Comparison of ENCODE assay signal across 28 cellular contexts in the genomic region with DNA sequence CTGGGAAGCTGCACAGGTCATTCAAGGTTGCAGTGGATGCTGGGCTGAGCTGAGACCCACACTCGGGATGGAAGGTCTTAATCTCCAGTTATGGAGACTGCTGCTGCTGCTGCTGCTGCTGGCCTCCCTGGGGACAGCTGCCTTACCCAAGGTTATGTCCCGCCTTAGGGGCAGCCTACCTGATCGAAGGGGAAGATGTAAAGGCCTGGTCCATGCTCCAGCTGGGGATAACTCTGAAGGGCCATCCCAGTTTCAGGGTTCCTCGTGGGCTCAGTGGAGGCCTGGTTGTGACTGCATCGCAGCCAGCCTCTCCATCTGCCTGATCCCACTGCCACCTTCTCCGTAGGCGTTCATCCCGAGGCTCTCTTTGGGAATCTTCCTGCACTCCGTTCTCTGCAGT.
"Had no signal": no experiment of that assay in that cellular context is flagged by ENCODE, and none has a peak within 500 bp of the region (broad histone marks: within the 10 kb centered on the region; RNA-seq: fewer than 3 reads in every experiment).

No MANE protein-coding gene starts in this region.

- H3K4me1 ChIP-seq: body of pancreas, Peyer's patch, SJCRH30 had no signal

- H3K27me3 ChIP-seq: ascending aorta, body of pancreas, Peyer's patch, SJCRH30 had no signal

- H3K4me2 ChIP-seq: KMS-11, SK-N-SH had no signal

- H3K4me3 ChIP-seq: ascending aorta, body of pancreas, Peyer's patch, SJCRH30 had no signal

- H3K36me3 ChIP-seq: ascending aorta, Peyer's patch, SJCRH30 had no signal

- DNase-seq: activated CD4-positive, alpha-beta T cell treated with anti-CD3 and anti-CD28 coated beads, Interleukin-2, amount 10 ng/mL, durations not matched to agents 24 days and 14 days; activated CD4-positive, alpha-beta T cell treated with anti-CD3 and anti-CD28 coated beads, Interleukin-2, amount 50 U/mL, for 48 hours; activated CD4-positive, CD25-positive, alpha-beta regulatory T cell treated with anti-CD3 and anti-CD28 coated beads, Interleukin-2, amount 50 U/mL, for 72 hours; activated naive CD4-positive, alpha-beta T cell treated with Interleukin-2 at 50 U/mL for 16 hours; activated naive CD8-positive, alpha-beta T cell treated with anti-CD3 and anti-CD28 coated beads, Interleukin-2, amount 50 U/mL, for 24 hours; activated T-cell treated with anti-CD3 and anti-CD28 coated beads, Interleukin-2, amount 50 U/mL, for 1 hour; amniotic stem cell; body of pancreas; central memory CD4-positive, alpha-beta T cell; NCI-H1092; NCI-H1417; NCI-H1930; NCI-H2107; NCI-H2171 treated with DMSO at 0.1 percent for 48 hours; NCI-H345; NCI-H510A; NCI-H526 treated with DMSO at 0.1 percent for 48 hours; NCI-H82; Peyer's patch; Right ventricle myocardium superior; SJCRH30; SK-N-SH; SW 1271 had no signal

- H3K27ac ChIP-seq: ascending aorta, body of pancreas, KMS-11, Peyer's patch, RWPE1, SJCRH30 had no signal

- ATAC-seq: activated naive CD4-positive, alpha-beta T cell treated with anti-CD3 and anti-CD28 coated beads, Interleukin-2, amount 50 U/mL, for 72 hours; activated naive CD8-positive, alpha-beta T cell treated with anti-CD3 and anti-CD28 coated beads, Interleukin-2, amount 50 U/mL, for 24 hours; WTC11 had no signal

- H3K9ac ChIP-seq: KMS-11, SK-N-SH had no signal

- H3K9me3 ChIP-seq: ascending aorta, body of pancreas, Peyer's patch, SK-N-SH had no signal
